In genomic region chr16:10964039-10964890, GRCh38 we compare ENCODE assay signal across 1 cellular context.
TF ChIP-seq lines count a peak whose summit lies in the region.

No MANE protein-coding gene starts in this region.

TF ChIP-seq in HEK293, 187 proteins besides CTCF, POLR2A, EP300 and RAD21 (continued from another document):
- TF ChIP-seq, protein P1, sequence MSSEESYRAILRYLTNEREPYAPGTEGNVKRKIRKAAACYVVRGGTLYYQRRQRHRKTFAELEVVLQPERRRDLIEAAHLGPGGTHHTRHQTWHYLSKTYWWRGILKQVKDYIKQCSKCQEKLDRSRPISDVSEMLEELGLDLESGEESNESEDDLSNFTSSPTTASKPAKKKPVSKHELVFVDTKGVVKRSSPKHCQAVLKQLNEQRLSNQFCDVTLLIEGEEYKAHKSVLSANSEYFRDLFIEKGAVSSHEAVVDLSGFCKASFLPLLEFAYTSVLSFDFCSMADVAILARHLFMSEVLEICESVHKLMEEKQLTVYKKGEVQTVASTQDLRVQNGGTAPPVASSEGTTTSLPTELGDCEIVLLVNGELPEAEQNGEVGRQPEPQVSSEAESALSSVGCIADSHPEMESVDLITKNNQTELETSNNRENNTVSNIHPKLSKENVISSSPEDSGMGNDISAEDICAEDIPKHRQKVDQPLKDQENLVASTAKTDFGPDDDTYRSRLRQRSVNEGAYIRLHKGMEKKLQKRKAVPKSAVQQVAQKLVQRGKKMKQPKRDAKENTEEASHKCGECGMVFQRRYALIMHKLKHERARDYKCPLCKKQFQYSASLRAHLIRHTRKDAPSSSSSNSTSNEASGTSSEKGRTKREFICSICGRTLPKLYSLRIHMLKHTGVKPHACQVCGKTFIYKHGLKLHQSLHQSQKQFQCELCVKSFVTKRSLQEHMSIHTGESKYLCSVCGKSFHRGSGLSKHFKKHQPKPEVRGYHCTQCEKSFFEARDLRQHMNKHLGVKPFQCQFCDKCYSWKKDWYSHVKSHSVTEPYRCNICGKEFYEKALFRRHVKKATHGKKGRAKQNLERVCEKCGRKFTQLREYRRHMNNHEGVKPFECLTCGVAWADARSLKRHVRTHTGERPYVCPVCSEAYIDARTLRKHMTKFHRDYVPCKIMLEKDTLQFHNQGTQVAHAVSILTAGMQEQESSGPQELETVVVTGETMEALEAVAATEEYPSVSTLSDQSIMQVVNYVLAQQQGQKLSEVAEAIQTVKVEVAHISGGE (tag by site-specific recombination; conservative IDR thresholded peaks at IDR 0.05; ENCODE audit: low read depth): no peak
- TF ChIP-seq, protein P2, sequence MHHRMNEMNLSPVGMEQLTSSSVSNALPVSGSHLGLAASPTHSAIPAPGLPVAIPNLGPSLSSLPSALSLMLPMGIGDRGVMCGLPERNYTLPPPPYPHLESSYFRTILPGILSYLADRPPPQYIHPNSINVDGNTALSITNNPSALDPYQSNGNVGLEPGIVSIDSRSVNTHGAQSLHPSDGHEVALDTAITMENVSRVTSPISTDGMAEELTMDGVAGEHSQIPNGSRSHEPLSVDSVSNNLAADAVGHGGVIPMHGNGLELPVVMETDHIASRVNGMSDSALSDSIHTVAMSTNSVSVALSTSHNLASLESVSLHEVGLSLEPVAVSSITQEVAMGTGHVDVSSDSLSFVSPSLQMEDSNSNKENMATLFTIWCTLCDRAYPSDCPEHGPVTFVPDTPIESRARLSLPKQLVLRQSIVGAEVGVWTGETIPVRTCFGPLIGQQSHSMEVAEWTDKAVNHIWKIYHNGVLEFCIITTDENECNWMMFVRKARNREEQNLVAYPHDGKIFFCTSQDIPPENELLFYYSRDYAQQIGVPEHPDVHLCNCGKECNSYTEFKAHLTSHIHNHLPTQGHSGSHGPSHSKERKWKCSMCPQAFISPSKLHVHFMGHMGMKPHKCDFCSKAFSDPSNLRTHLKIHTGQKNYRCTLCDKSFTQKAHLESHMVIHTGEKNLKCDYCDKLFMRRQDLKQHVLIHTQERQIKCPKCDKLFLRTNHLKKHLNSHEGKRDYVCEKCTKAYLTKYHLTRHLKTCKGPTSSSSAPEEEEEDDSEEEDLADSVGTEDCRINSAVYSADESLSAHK (tag by site-specific recombination; IDR thresholded peaks at IDR 0.05): peak; percentile 68; the same call in 1 of the 2 replicates
- TF ChIP-seq ZNF660 (tag by site-specific recombination; IDR thresholded peaks at IDR 0.05): peak; percentile 32; the same call in 1 of the 2 replicates
- no peak for TF ChIP-seq ZNF114 (tag by site-specific recombination; IDR thresholded peaks at IDR 0.05)
- TF ChIP-seq ZNF362 (tag by site-specific recombination; IDR thresholded peaks at IDR 0.05): no peak
